18 cellular contexts compared by ENCODE assay signal in the genomic region with DNA sequence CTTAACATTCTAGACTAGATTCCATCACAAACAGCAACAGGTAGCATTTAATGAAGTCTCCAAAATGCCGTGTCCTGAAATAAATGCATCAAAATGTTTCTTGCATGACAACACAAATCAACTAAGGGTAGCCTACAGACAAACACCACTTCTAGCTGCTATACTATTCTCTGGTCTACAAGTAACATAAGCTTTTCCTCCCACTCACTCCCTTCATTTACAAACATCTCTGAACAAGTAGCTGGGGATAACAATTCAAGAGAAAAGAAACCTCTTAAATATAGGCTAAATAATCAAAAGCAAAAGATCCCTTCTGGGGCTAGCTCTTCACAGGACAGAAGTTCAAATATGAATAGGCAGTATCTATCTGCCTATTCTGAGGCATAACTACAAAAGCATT. TPM values are rescaled to one million over a fixed set of nuclear protein-coding genes. Genes with fewer than 3 reads are reported as not detected.
A peak's percentile ranks its signal among the peaks of the same experiment; 100 is the strongest.
DNase-seq lines count a peak whose midpoint lies in the region; ATAC-seq, FAIRE-seq and TF ChIP-seq lines count a peak whose summit lies in the region.
"Had no signal": no experiment of that assay in that cellular context is flagged by ENCODE, and none has a peak within 500 bp of the region (broad histone marks: within the 10 kb centered on the region; RNA-seq: fewer than 3 reads in every experiment).

No MANE protein-coding gene starts in this region.

- H3K4me3 ChIP-seq in A673 (ENCODE audit: low read depth, low read length, poor library complexity, severe bottlenecking), result no peak overlapping the region
- no peak overlapping the region for H3K4me3 ChIP-seq in testis
- H3K4me3 ChIP-seq in osteoblast (ENCODE audit: insufficient read depth, low read length), result no peak overlapping the region
- H3K4me3 ChIP-seq: A549, PC-9 had no signal

- TF ChIP-seq CTCF in A673 (conservative IDR thresholded peaks at IDR 0.05; ENCODE audit: low read depth, low read length) (no peak), testis (IDR thresholded peaks at IDR 0.05) (no peak), osteoblast (IDR thresholded peaks at IDR 0.05; ENCODE audit: extremely low read depth, low read depth, low read length) (no peak)

- CTCF ChIA-PET in A673 (lab: Charles Lee), result no interaction called here

- H3K9me3 Mint-ChIP-seq in memory B cell, result peaks cover 1% of the 10 kb centered on the region
- H3K9me3 Mint-ChIP-seq: CD4-positive, CD25-positive, alpha-beta regulatory T cell had no signal

- H3K36me3 Mint-ChIP-seq in T-helper 17 cell (ENCODE audit: low read depth), result no peaks in the 10 kb centered on the region
- H3K36me3 Mint-ChIP-seq in memory B cell, result peaks cover 7% of the 10 kb centered on the region
- H3K36me3 Mint-ChIP-seq: CD4-positive, CD25-positive, alpha-beta regulatory T cell had no signal

- H3K27ac Mint-ChIP-seq in T-helper 17 cell (peak overlapping the region; percentile 92), memory B cell (peak overlapping the region; percentile 41)
- H3K27ac Mint-ChIP-seq: CD4-positive, CD25-positive, alpha-beta regulatory T cell had no signal

- no peak for TF ChIP-seq POLR2A in testis (IDR thresholded peaks at IDR 0.05)

- no peaks in the 10 kb centered on the region for H3K27me3 ChIP-seq in A673 (replicated peaks; ENCODE audit: insufficient read depth, low read depth, low read length, poor library complexity)
- H3K27me3 ChIP-seq in testis, result no peaks in the 10 kb centered on the region
- H3K27me3 ChIP-seq in osteoblast (ENCODE audit: insufficient read depth, low read length), result no peaks in the 10 kb centered on the region

- FAIRE-seq in GM19239 (lab: Jason Lieb, UNC), result peak; percentile 56
- FAIRE-seq: A549 had no signal

- ATAC-seq in T-helper 17 cell (no peak), memory B cell (ENCODE audit: low read depth) (no peak)
- ATAC-seq: A549 had no signal

- H3K27ac ChIP-seq in A673 (ENCODE audit: low read depth, low read length, poor library complexity, severe bottlenecking) (peak overlapping the region; percentile 90), testis (no peak overlapping the region), osteoblast (ENCODE audit: low read depth, low read length) (no peak overlapping the region)
- H3K27ac ChIP-seq: A549, PC-9 had no signal

- intact Hi-C loops in A673 (cut with micrococcal nuclease; ENCODE audit: unreplicated experiment), result no loop called here
- intact Hi-C loops in head of caudate nucleus (cut with DNase I), result no loop called here
- intact Hi-C loops in testis (cut with DNase I; ENCODE audit: low total_unique reads), result no loop called here

- H3K4me1 Mint-ChIP-seq in T-helper 17 cell, result peaks cover 39% of the 10 kb centered on the region
- peaks cover 50% of the 10 kb centered on the region for H3K4me1 Mint-ChIP-seq in memory B cell

- no peak for DNase-seq in A673 (ENCODE audit: low spot score)
- DNase-seq in GM19239 (ENCODE audit: insufficient read length, low spot score), result no peak
- DNase-seq in T-helper 17 cell, result no peak
- no peak for DNase-seq in memory B cell (ENCODE audit: low spot score in 2 of 2)
- no peak for DNase-seq in head of caudate nucleus
- DNase-seq in testis, result no peak
- no peak for DNase-seq in NCI-H128 (lab: John Stamatoyannopoulos, UW; ENCODE audit: unreplicated experiment)
- DNase-seq in osteoblast (ENCODE audit: insufficient read length, low spot score, missing footprints), result no peak
- DNase-seq: CD4-positive, CD25-positive, alpha-beta regulatory T cell; DND-41; GF-D8; H7; MV-4-11; NCI-H1436; NCI-H2227 treated with DMSO at 0.1 percent for 48 hours; NCI-H526; PC-9 had no signal

- H3K36me3 ChIP-seq in A673 (ENCODE audit: insufficient read depth, low read length, poor library complexity, severe bottlenecking), result no peaks in the 10 kb centered on the region
- H3K36me3 ChIP-seq in testis (ENCODE audit: low read depth, missing control alignments), result no peaks in the 10 kb centered on the region
- H3K36me3 ChIP-seq in osteoblast (ENCODE audit: insufficient read depth, low read length), result no peaks in the 10 kb centered on the region

- 84 to 91% methylated on average over 1 of the region's 1 CpG for WGBS in testis, 2 donors

- no peak overlapping the region for H3K4me2 ChIP-seq in osteoblast (ENCODE audit: insufficient read depth, low read length)
- H3K4me2 ChIP-seq: A549, PC-9 had no signal

- POLR2A ChIA-PET in A673 (lab: Charles Lee; ENCODE audit: low non-redundant PET), result interaction anchor here (0.7 kb wide), 1 partner anchor 36 kb away, joined by 3 read pairs; no protein-coding TSS in a partner anchor

- H3K27me3 Mint-ChIP-seq in T-helper 17 cell, result no peaks in the 10 kb centered on the region
- no peaks in the 10 kb centered on the region for H3K27me3 Mint-ChIP-seq in memory B cell
- H3K27me3 Mint-ChIP-seq: CD4-positive, CD25-positive, alpha-beta regulatory T cell had no signal

- peaks cover 93% of the 10 kb centered on the region for H3K79me2 ChIP-seq in osteoblast (ENCODE audit: insufficient read depth, low read length)

- H3K4me3 Mint-ChIP-seq in T-helper 17 cell (peak overlapping the region; percentile 15), memory B cell (no peak overlapping the region)
- H3K4me3 Mint-ChIP-seq: CD4-positive, CD25-positive, alpha-beta regulatory T cell had no signal

- BruUV-seq in A673 (replicated peaks; lab: Mats Ljungman, UMichigan), result no TSS peak

- no peaks in the 10 kb centered on the region for H3K9me3 ChIP-seq in A673 (ENCODE audit: low read depth, low read length, poor library complexity, severe bottlenecking)
- H3K9me3 ChIP-seq in T-helper 17 cell (ENCODE audit: control insufficient read depth, low read length, poor library complexity, severe bottlenecking), result no peaks in the 10 kb centered on the region
- H3K9me3 ChIP-seq in testis, result no peaks in the 10 kb centered on the region
- no peaks in the 10 kb centered on the region for H3K9me3 ChIP-seq in osteoblast (ENCODE audit: low read depth, low read length)
- H3K9me3 ChIP-seq: A549 had no signal

- H4K20me1 ChIP-seq in osteoblast (ENCODE audit: insufficient read depth, low read length), result peaks cover 56% of the 10 kb centered on the region

- H2AFZ ChIP-seq in osteoblast (ENCODE audit: low read length), result no peak overlapping the region
- H2AFZ ChIP-seq: PC-9 had no signal

- H3K4me1 ChIP-seq in A673 (ENCODE audit: insufficient read depth, low read length, poor library complexity, severe bottlenecking), result peaks cover 78% of the 10 kb centered on the region
- peaks cover 5% of the 10 kb centered on the region for H3K4me1 ChIP-seq in testis
- peaks cover 10% of the 10 kb centered on the region for H3K4me1 ChIP-seq in osteoblast (ENCODE audit: insufficient read depth, low read length)

RNA-seq across cellular contexts. Expression of gene PPP3CA, which starts 20.7 kb away (rescaled TPM):
- total RNA-seq in A673 (2021) (117 and 129 TPM in 2 replicates), T-helper 17 cell (10 to 100 TPM; 28.4 to 36.9 TPM), testis (10 to 100 TPM; 39.1 to 44.5 TPM), osteoblast (80.0 and 93.7 TPM in 2 replicates)
- 19.1 TPM for polyA plus RNA-seq in testis (ENCODE audit: insufficient read depth, low read depth, low replicate concordance)
